Comparison of ENCODE assay signal across 1 cellular context in the genomic region with DNA sequence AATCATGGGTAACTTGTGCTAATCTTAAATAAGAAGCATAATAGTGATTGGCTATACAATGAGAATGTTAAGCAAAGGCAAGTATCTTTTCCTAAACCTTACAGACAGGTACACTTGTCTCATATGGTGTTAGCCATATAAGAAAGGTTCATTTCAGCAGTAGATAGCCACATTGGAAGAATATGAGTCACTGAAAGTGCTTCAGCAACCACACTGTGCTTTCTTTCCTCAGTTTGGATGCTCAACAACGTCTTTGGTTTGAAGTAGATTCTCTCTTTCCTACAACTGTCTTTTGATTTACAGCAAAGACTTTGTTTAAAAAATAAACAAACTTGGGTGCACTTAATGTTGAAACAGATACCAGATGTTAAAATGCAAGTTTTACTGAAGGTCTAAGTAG.
TF ChIP-seq lines count a peak whose summit lies in the region.

No MANE protein-coding gene starts in this region.

TF ChIP-seq in H1, 55 proteins besides CTCF, POLR2A, EP300 and RAD21 (continued from another document):
- no peak for TF ChIP-seq RBBP5 (IDR thresholded peaks at IDR 0.05; ENCODE audit: borderline replicate concordance, low read depth, low read length)
